Comparison of ENCODE assay signal across 32 cellular contexts in genomic region chr12:51693569-51693968, GRCh38.
"Had no signal": no experiment of that assay in that cellular context is flagged by ENCODE, and none has a peak within 500 bp of the region (broad histone marks: within the 10 kb centered on the region; RNA-seq: fewer than 3 reads in every experiment).

No MANE protein-coding gene starts in this region.

- FAIRE-seq: astrocyte, bronchial epithelial cell had no signal

- H3K36me3 ChIP-seq: adrenal gland, ascending aorta, brain microvascular endothelial cell, breast epithelium, cardiac muscle cell had no signal

- DNase-seq: activated effector memory CD4-positive, alpha-beta T cell treated with anti-CD3 and anti-CD28 coated beads, Interleukin-2, amount 50 U/mL, for 16 hours; activated effector memory CD4-positive, alpha-beta T cell treated with Interleukin-2 at 50 U/mL for 16 hours; activated gamma-delta T cell; activated gamma-delta T cell treated with Interleukin-2 at 50 U/mL for 16 hours; activated naive CD4-positive, alpha-beta T cell; activated naive CD4-positive, alpha-beta T cell treated with anti-CD3 and anti-CD28 coated beads for 36 hours; activated naive CD4-positive, alpha-beta T cell treated with anti-CD3 and anti-CD28 coated beads, Interleukin-2, amount 10 ng/mL, durations not matched to agents 7 days and 5 days; activated naive CD4-positive, alpha-beta T cell treated with anti-CD3 and anti-CD28 coated beads, Interleukin-2, amount 50 U/mL, for 16 hours; activated naive CD4-positive, alpha-beta T cell treated with Interleukin-2 at 50 U/mL for 16 hours; activated naive CD8-positive, alpha-beta T cell treated with anti-CD3 and anti-CD28 coated beads for 36 hours; activated naive CD8-positive, alpha-beta T cell treated with anti-CD3 and anti-CD28 coated beads, Interleukin-2, amount 10 ng/mL, durations not matched to agents 7 days and 5 days; activated naive CD8-positive, alpha-beta T cell treated with anti-CD3 and anti-CD28 coated beads, Interleukin-2, amount 50 U/mL, for 24 hours; activated T-cell treated with anti-CD3 and anti-CD28 coated beads, Interleukin-2, amount 50 U/mL, for 1 hour; activated T-cell treated with anti-CD3 and anti-CD28 coated beads, Interleukin-2, amount 50 U/mL, for 24 hours; activated T-cell treated with anti-CD3 and anti-CD28 coated beads, Interleukin-2, amount 50 U/mL, for 4 hours; activated T-cell treated with anti-CD3 and anti-CD28 coated beads, Interleukin-2, amount 50 U/mL, for 48 hours; activated T-cell treated with anti-CD3 and anti-CD28 coated beads, Interleukin-2, amount 50 U/mL, for 72 hours; adrenal gland; amniotic stem cell; aorta; body of pancreas; brain microvascular endothelial cell; caudate nucleus; central memory CD4-positive, alpha-beta T cell; cerebellar nuclear complex had no signal

- H3K4me1 ChIP-seq: adrenal gland, ascending aorta, body of pancreas had no signal

- H3K27me3 ChIP-seq: adrenal gland, ascending aorta, body of pancreas, breast epithelium, cardiac muscle cell had no signal

- H3K4me3 ChIP-seq: adrenal gland, ascending aorta, body of pancreas, breast epithelium, cardiac muscle cell had no signal

- H3K9me3 ChIP-seq: adrenal gland, ascending aorta, body of pancreas, breast epithelium had no signal

- H3K27ac ChIP-seq: adrenal gland, ascending aorta, body of pancreas, brain microvascular endothelial cell, breast epithelium, cardiac muscle cell had no signal

- ATAC-seq: activated naive CD4-positive, alpha-beta T cell treated with anti-CD3 and anti-CD28 coated beads, Interleukin-2, amount 50 U/mL, for 72 hours; activated naive CD8-positive, alpha-beta T cell treated with anti-CD3 and anti-CD28 coated beads, Interleukin-2, amount 50 U/mL, for 24 hours; activated T-cell treated with anti-CD3 and anti-CD28 coated beads, Interleukin-2, amount 50 U/mL, for 4 hours; activated T-cell treated with anti-CD3 and anti-CD28 coated beads, Interleukin-2, amount 50 U/mL, for 72 hours; activated T-helper 17 cell treated with anti-CD3 and anti-CD28 coated beads, Interleukin-2, amount 50 U/mL, for 72 hours; body of pancreas had no signal
